ENCODE assay signal across 20 cellular contexts in the genomic region with DNA sequence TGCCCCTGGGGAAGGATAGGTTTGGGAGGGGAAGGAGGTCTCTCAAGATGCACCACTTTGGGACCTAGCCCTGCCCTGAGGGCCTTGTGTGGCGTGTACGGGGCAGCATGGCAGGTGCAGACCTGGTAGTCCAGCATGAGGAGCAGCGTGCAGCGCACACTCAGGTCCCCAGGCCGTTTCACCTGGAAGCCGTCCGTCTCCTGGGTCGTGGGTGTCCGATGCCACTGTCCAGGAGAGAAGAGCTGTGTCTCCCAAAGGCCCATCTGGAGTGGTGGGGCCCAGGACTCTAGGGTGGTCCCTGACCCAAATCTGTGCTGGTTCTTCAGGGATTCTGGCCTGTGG. TPM values are rescaled to one million over a fixed set of nuclear protein-coding genes. Genes with fewer than 3 reads are reported as not detected.
A peak's percentile ranks its signal among the peaks of the same experiment; 100 is the strongest.
DNase-seq lines count a peak whose midpoint lies in the region; ATAC-seq and TF ChIP-seq lines count a peak whose summit lies in the region.
"Had no signal": no experiment of that assay in that cellular context is flagged by ENCODE, and none has a peak within 500 bp of the region (broad histone marks: within the 10 kb centered on the region; RNA-seq: fewer than 3 reads in every experiment).

No MANE protein-coding gene starts in this region.

- no peak overlapping the region for H4K8ac ChIP-seq in H9 (replicated peaks; ENCODE audit: insufficient read length, low read depth, low read length)

- H3K27ac Mint-ChIP-seq in endodermal cell (peak overlapping the region; percentile 59), H9 (peak overlapping the region in 1 of 3 experiments; percentile 53; a peak in 1 of 7 replicates)

- POLR2A ChIA-PET in HEK293T (lab: Yijun Ruan, JAX): interaction anchor here (1.2 to 3.5 kb wide), 3 partner anchors 9 to 15 kb away, joined by 3 to 29 read pairs (median 5); a partner anchor contains a TSS

- H3T11ph ChIP-seq in H9 (ENCODE audit: low read length): no peak overlapping the region

- no peak overlapping the region for H2BK5ac ChIP-seq in H9 (ENCODE audit: insufficient read length, low read length)

- H3K4me1 ChIP-seq in left ventricle myocardium inferior (peaks cover 58% of the 10 kb centered on the region), heart left ventricle (peaks cover 4 to 53% (median 31%) of the 10 kb centered on the region in 12 donors), endodermal cell (ENCODE audit: control insufficient read depth, insufficient read depth, low read length) (peaks cover 11% of the 10 kb centered on the region), stomach smooth muscle (ENCODE audit: control insufficient read depth, insufficient read depth, low read length) (peaks cover 36% of the 10 kb centered on the region), H9 (ENCODE audit: insufficient read depth, low read length) (no peaks in the 10 kb centered on the region; the same call in 1 of the 2 replicates)

- no peak overlapping the region for H2AK5ac ChIP-seq in H9 (ENCODE audit: insufficient read length, low read length)

- H2BK12ac ChIP-seq in H9 (ENCODE audit: insufficient read length, low read depth, low read length): no peak overlapping the region

- H2BK20ac ChIP-seq in H9 (ENCODE audit: low read depth, low read length, poor library complexity, severe bottlenecking): no peak overlapping the region

- H3K9me3 Mint-ChIP-seq in endodermal cell: no peaks in the 10 kb centered on the region
- H3K9me3 Mint-ChIP-seq in H9: no peaks in the 10 kb centered on the region; a peak in 1 of 5 replicates

- H3K4me2 ChIP-seq in H9 (ENCODE audit: insufficient read depth, insufficient read length, low read length): no peak overlapping the region

- no peaks in the 10 kb centered on the region for H3K79me2 ChIP-seq in H9 (ENCODE audit: insufficient read depth, low read length)

- no peak for TF ChIP-seq POLR2A in heart left ventricle (IDR thresholded peaks at IDR 0.05)

- peaks cover 51% of the 10 kb centered on the region for H3K36me3 ChIP-seq in left ventricle myocardium inferior
- H3K36me3 ChIP-seq in heart left ventricle: peaks cover 0 to 58% (median 51%) of the 10 kb centered on the region in 9 donors
- peaks cover 53% of the 10 kb centered on the region for H3K36me3 ChIP-seq in endodermal cell (ENCODE audit: control insufficient read depth, insufficient read depth, low read length)
- peaks cover 25 to 46% of the 10 kb centered on the region in 2 donors for H3K36me3 ChIP-seq in stomach smooth muscle (ENCODE audit: control insufficient read depth in 2 of 2, insufficient read depth in 2 of 2, low read length in 2 of 2)

- H3K4me1 Mint-ChIP-seq in endodermal cell (peaks cover 21% of the 10 kb centered on the region), H9 (peaks cover 25 to 34% of the 10 kb centered on the region in 2 experiments)

- no peak overlapping the region for H2AFZ ChIP-seq in H9 (ENCODE audit: low read length)

- H4K91ac ChIP-seq in H9 (ENCODE audit: insufficient read length, low read depth, low read length): no peak overlapping the region

- CTCF ChIA-PET in HEK293T (lab: Yijun Ruan, JAX): no interaction called here

- no peak for DNase-seq in left ventricle myocardium inferior
- no peak for DNase-seq in heart left ventricle
- DNase-seq in HuH-7.5 (ENCODE audit: low spot score): peak; percentile 4
- peak; percentile 40 for DNase-seq in endodermal cell
- DNase-seq in H9: no peak
- no peak for DNase-seq in HEK293T (ENCODE audit: extremely low spot score)
- DNase-seq: DMS79, GOT3, NCI-H1417, NCI-H187, NCI-H226, NCI-H524, NCI-H82, PC-3, RPMI8226, SIG-M5 had no signal

- H3K9me3 ChIP-seq in left ventricle myocardium inferior (replicated peaks) (no peaks in the 10 kb centered on the region), heart left ventricle (no peaks in the 10 kb centered on the region), endodermal cell (ENCODE audit: control insufficient read depth, low read length) (no peaks in the 10 kb centered on the region), stomach smooth muscle (ENCODE audit: control insufficient read depth in 2 of 2, low read length in 2 of 2) (no peaks in the 10 kb centered on the region), H9 (ENCODE audit: control insufficient read depth, low read depth, low read length) (no peaks in the 10 kb centered on the region)
- H3K9me3 ChIP-seq: BLaER1 treated with 17β-estradiol and CSF1 and Interleukin-3, amounts not matched to agents 10 nM and 100 nM had no signal

- TF ChIP-seq CTCF in left ventricle myocardium inferior (IDR thresholded peaks at IDR 0.05; ENCODE audit: borderline replicate concordance) (no peak), heart left ventricle (IDR thresholded peaks at IDR 0.05) (no peak), endodermal cell (conservative IDR thresholded peaks at IDR 0.05) (no peak), H9 (conservative IDR thresholded peaks at IDR 0.05) (no peak)

- H2BK15ac ChIP-seq in H9 (ENCODE audit: low read depth, low read length): no peak overlapping the region

- no peak overlapping the region for H3K4ac ChIP-seq in H9 (ENCODE audit: low read depth, low read length)

- H3K36me3 Mint-ChIP-seq in endodermal cell (ENCODE audit: low read depth) (peaks cover 35% of the 10 kb centered on the region), H9 (ENCODE audit: insufficient read depth in 1 of 3, low read depth in 3 of 3) (peaks cover 2 to 9% (median 6%) of the 10 kb centered on the region in 3 experiments; a peak in 6 of 7 replicates)

- no peak overlapping the region for H3K18ac ChIP-seq in H9 (ENCODE audit: insufficient read length, low read depth, low read length)

- H4K20me1 ChIP-seq in H9 (ENCODE audit: control insufficient read depth, insufficient read depth, insufficient read length): no peaks in the 10 kb centered on the region

- WGBS in heart left ventricle, 4 donors: 86 to 91% (median 90%) methylated on average over 8 to 9 of the region's 9 CpGs
- WGBS in endodermal cell (ENCODE audit: insufficient coverage in 1 of 2, insufficient read length in 1 of 2), 2 experiments: 96 to 100% methylated on average over 4 to 9 of the region's 9 CpGs
- no CpG with 5 or more reads among the region's 9 CpGs for WGBS in H9 (ENCODE audit: extremely low coverage, insufficient read length, low lambda C conversion rate)

- H3K14ac ChIP-seq in H9 (ENCODE audit: insufficient read depth, low read length): no peak overlapping the region; the same call in 1 of the 2 replicates

- H3K56ac ChIP-seq in H9 (ENCODE audit: insufficient read length, low read depth, low read length): no peak overlapping the region

- intact Hi-C loops in left ventricle myocardium inferior (cut with micrococcal nuclease) (no loop called here), heart left ventricle (cut with DNase I) (loop anchor here in 8 of 10 donors (5.0 to 10.0 kb wide), 4 partner anchors 61 to 119 kb away; no protein-coding TSS in a partner anchor)

- H3K79me1 ChIP-seq in H9 (ENCODE audit: insufficient read depth, low read depth, low read length, poor library complexity, severe bottlenecking): no peaks in the 10 kb centered on the region

- H3K4me3 ChIP-seq in left ventricle myocardium inferior: no peak overlapping the region
- H3K4me3 ChIP-seq in heart left ventricle: no peak overlapping the region
- H3K4me3 ChIP-seq in endodermal cell (ENCODE audit: low read length): no peak overlapping the region
- no peak overlapping the region for H3K4me3 ChIP-seq in stomach smooth muscle (ENCODE audit: low read length in 2 of 2)
- H3K4me3 ChIP-seq: BLaER1 treated with 17β-estradiol and CSF1 and Interleukin-3, amounts not matched to agents 10 nM and 100 nM had no signal

- H3K23ac ChIP-seq in H9 (ENCODE audit: insufficient read length, low read depth, low read length): no peak overlapping the region

- H3K9ac ChIP-seq in endodermal cell (ENCODE audit: extremely low read depth, low read length, poor library complexity, severe bottlenecking) (no peak overlapping the region), stomach smooth muscle (ENCODE audit: low read length in 2 of 2) (no peak overlapping the region), H9 (ENCODE audit: extremely low read depth, insufficient read length, low read length) (no peak overlapping the region)
- H3K9ac ChIP-seq: BLaER1 treated with 17β-estradiol and CSF1 and Interleukin-3, amounts not matched to agents 10 nM and 100 nM had no signal

- H3K27me3 Mint-ChIP-seq in endodermal cell (ENCODE audit: insufficient read depth) (peaks cover 12% of the 10 kb centered on the region), H9 (ENCODE audit: low read depth) (peaks cover 31% of the 10 kb centered on the region)

- H4K5ac ChIP-seq in H9 (ENCODE audit: insufficient read length, low read depth, low read length): no peak overlapping the region

- H3K4me3 Mint-ChIP-seq in endodermal cell (no peak overlapping the region), H9 (no peak overlapping the region)

- H3K27ac ChIP-seq in left ventricle myocardium inferior (replicated peaks): peak overlapping the region; percentile 74
- H3K27ac ChIP-seq in heart left ventricle: peak overlapping the region in 3 of 12 donors; percentile 31 to 55 (median 44)
- H3K27ac ChIP-seq in endodermal cell (ENCODE audit: low read depth, low read length): no peak overlapping the region
- H3K27ac ChIP-seq in stomach smooth muscle (ENCODE audit: low read length): peak overlapping the region; percentile 31
- H3K27ac ChIP-seq in H9 (ENCODE audit: insufficient read length, low read depth, low read length): no peak overlapping the region

- ATAC-seq in heart left ventricle: no peak
- ATAC-seq: PC-3 had no signal

- H3K27me3 ChIP-seq in left ventricle myocardium inferior (ENCODE audit: low read depth) (peaks cover 22% of the 10 kb centered on the region), heart left ventricle (peaks cover 0 to 23% (median 7%) of the 10 kb centered on the region in 9 donors), endodermal cell (ENCODE audit: control insufficient read depth, insufficient read depth, low read length, poor library complexity, severe bottlenecking) (no peaks in the 10 kb centered on the region), stomach smooth muscle (ENCODE audit: control insufficient read depth in 1 of 2, insufficient read depth in 2 of 2, low read length in 2 of 2) (no peaks in the 10 kb centered on the region), H9 (ENCODE audit: insufficient read depth, low read length) (no peaks in the 10 kb centered on the region; the same call in 1 of the 2 replicates)

- H3K23me2 ChIP-seq in H9 (ENCODE audit: insufficient read length, low read depth, low read length, poor library complexity, severe bottlenecking): no peaks in the 10 kb centered on the region

- no peak overlapping the region for H2BK120ac ChIP-seq in H9 (ENCODE audit: low read depth, low read length, poor library complexity, severe bottlenecking)

RNA-seq across cellular contexts. Expression of a gene that starts 6.8 kb away (rescaled TPM):
- total RNA-seq in left ventricle myocardium inferior (104 TPM), heart left ventricle (100 to 1,000 TPM in 2 of 9 donors, 10 to 100 TPM in 7; 59.7 to 108 (median 92.2) TPM), endodermal cell (10 to 100 TPM; 40.0 to 43.5 TPM), H9 (2021) (4.7 and 5.0 TPM in 2 replicates)
- 100 to 1,000 TPM in 1 of 2 donors, 10 to 100 TPM in 1; 61.1 to 100 TPM for polyA plus RNA-seq in heart left ventricle
- 46.1 TPM for polyA plus RNA-seq in endodermal cell (2013, experiment 1 of 2)
- polyA plus RNA-seq in endodermal cell (2013, experiment 2 of 2): 41.7 TPM

RNA-seq across cellular contexts. Expression of a gene that starts 9.4 kb away (rescaled TPM):
- 17.3 TPM for total RNA-seq in left ventricle myocardium inferior
- 10 to 100 TPM; 16.6 to 31.9 (median 18.3) TPM for total RNA-seq in heart left ventricle
- 10 to 100 TPM; 11.4 to 26.4 TPM for polyA plus RNA-seq in heart left ventricle
- 10 to 100 TPM; 31.9 to 35.6 TPM for total RNA-seq in endodermal cell
- polyA plus RNA-seq in endodermal cell (2013, experiment 1 of 2): 23.1 TPM
- 19.4 TPM for polyA plus RNA-seq in endodermal cell (2013, experiment 2 of 2)
- total RNA-seq in H9 (2021): 25.7 and 28.1 TPM in 2 replicates

RNA-seq across cellular contexts. Expression of a gene that starts 14.7 kb away (rescaled TPM):
- 30.5 TPM for total RNA-seq in left ventricle myocardium inferior
- total RNA-seq in heart left ventricle: 10 to 100 TPM; 23.7 to 48.8 (median 33.0) TPM
- 10 to 100 TPM; 15.9 to 58.4 TPM for polyA plus RNA-seq in heart left ventricle
- total RNA-seq in endodermal cell: 10 to 100 TPM; 43.3 to 48.9 TPM
- polyA plus RNA-seq in endodermal cell (2013, experiment 1 of 2): 43.5 TPM
- polyA plus RNA-seq in endodermal cell (2013, experiment 2 of 2): 37.8 TPM
- total RNA-seq in H9 (2021): 70.1 and 70.5 TPM in 2 replicates

RNA-seq across cellular contexts. Expression of a gene that starts 31.4 kb away (rescaled TPM):
- total RNA-seq in left ventricle myocardium inferior (not detected), heart left ventricle (not detected), endodermal cell (not detected), H9 (2021) (0.97 TPM in 1 of 2 replicates, not detected in the other)
- polyA plus RNA-seq in heart left ventricle: not detected
- polyA plus RNA-seq in endodermal cell (2013, experiment 1 of 2): not detected
- polyA plus RNA-seq in endodermal cell (2013, experiment 2 of 2): not detected
- total RNA-seq: A673, M059J, PC-3 had no signal

RNA-seq across cellular contexts. Expression of a gene that starts 54.7 kb away (rescaled TPM):
- 35.4 TPM for total RNA-seq in left ventricle myocardium inferior
- 10 to 100 TPM; 13.1 to 36.4 (median 25.5) TPM for total RNA-seq in heart left ventricle
- 10 to 100 TPM in 1 of 2 donors, 1 to 10 TPM in 1; 6.9 to 37.1 TPM for polyA plus RNA-seq in heart left ventricle
- not detected for total RNA-seq in endodermal cell
- polyA plus RNA-seq in endodermal cell (2013, experiment 1 of 2): not detected
- not detected for polyA plus RNA-seq in endodermal cell (2013, experiment 2 of 2)
- not detected in 2 replicates for total RNA-seq in H9 (2021)
- total RNA-seq: A673, M059J, PC-3 had no signal

Comparison
In these comparisons a context has a peak if more than half of its experiments do, and no peak if none do; other contexts are left out.
1. DNase-seq: peak in HuH-7.5 (single experiment) and endodermal cell (single experiment); none in left ventricle myocardium inferior (single experiment), heart left ventricle (0 of 5), H9 (single experiment) and HEK293T (single experiment).
2. H3K27ac ChIP-seq: peak in left ventricle myocardium inferior (single experiment) and stomach smooth muscle (single experiment); none in endodermal cell (single experiment) and H9 (single experiment).